In the genomic region with DNA sequence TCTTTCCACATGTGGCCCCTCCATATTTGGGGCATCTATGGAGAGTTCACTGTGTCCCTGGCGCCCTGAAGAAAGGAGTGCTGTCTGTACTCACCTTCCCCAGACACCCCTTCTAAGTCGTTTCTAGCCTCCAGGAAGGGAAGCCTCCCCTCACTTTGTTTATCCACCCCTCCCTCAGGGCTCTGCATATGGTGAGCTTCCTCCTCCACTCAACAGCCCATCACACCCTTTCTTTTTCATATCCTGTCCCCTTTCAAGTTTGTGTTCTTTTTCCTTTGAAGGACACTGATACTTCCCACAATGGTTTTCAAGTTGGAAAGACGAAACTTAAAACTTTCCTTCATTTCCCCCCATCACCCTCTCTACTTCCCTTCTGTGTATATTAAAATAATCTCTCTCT, we compare ENCODE assay signal across 1 cellular context.
TF ChIP-seq lines count a peak whose summit lies in the region.

No MANE protein-coding gene starts in this region.

TF ChIP-seq in H1, 55 proteins besides CTCF, POLR2A, EP300 and RAD21 (continued from another document):
- TF ChIP-seq EGR1 (IDR thresholded peaks at IDR 0.05; ENCODE audit: borderline replicate concordance, low read depth, low read length) (no peak), NRF1 (IDR thresholded peaks at IDR 0.05; ENCODE audit: low read depth, low read length) (no peak), TCF12 (IDR thresholded peaks at IDR 0.05; ENCODE audit: low read depth, low read length) (no peak), POU5F1 (IDR thresholded peaks at IDR 0.05; ENCODE audit: low read depth, low read length) (no peak), SRF (IDR thresholded peaks at IDR 0.05; ENCODE audit: low read depth, low read length) (no peak), TAF1 (IDR thresholded peaks at IDR 0.05; ENCODE audit: low read depth, low read length) (no peak), POLR2AphosphoS5 (IDR thresholded peaks at IDR 0.05; ENCODE audit: low read depth, low read length) (no peak), CEBPB (IDR thresholded peaks at IDR 0.05; ENCODE audit: low read depth, low read length) (no peak)
